In the genomic region with DNA sequence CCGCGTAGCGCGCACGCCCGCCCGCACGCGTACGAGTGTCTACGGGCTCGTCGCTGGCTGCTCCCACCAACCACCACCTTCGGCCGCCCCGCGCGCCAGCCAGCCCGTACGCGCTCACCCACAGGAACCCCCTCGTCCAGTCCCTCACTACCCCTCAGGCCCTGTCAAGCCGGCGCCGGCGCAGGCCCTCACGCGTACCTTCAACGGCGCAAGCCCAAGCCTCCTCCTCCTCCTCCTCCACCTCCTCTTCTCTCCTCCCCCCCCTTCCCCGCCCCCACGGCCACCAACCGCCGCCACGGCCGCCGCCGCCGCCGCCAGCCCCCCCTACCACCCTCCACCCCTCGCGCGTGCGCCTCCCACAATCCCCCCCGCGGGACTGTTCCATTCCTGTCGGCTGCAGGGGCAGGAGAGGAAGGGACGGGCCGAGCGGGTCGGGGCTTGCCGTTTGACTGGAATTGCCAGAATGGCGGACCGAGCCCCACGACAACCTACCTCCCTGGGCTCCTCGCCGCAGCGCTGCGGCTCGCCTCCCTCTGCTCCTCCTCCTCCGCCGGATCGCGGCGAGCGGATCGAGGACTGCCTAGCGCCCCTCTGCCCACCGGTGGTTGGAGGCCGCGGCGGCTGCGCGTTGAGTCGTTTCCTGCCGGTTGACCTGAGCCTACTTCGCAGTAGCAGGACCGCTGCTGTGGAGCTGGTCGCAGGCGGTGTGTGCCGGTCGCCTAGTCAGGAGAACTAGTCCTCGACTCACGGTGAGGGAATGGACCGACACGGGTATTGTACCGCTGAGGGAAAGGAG, we compare ENCODE assay signal across 8 cellular contexts. TPM values are rescaled to one million over a fixed set of nuclear protein-coding genes. Genes with fewer than 3 reads are reported as not detected.
A peak's percentile ranks its signal among the peaks of the same experiment; 100 is the strongest.
DNase-seq lines count a peak whose midpoint lies in the region; ATAC-seq, FAIRE-seq and TF ChIP-seq lines count a peak whose summit lies in the region.

ASH1L (minus strand) TSS at position 223 of the 796 bp plus-strand sequence. CDS start 41,284 bp downstream, outside the sequence.

- H3K9me3 ChIP-seq in pancreas (no peaks in the 10 kb centered on the region), thyroid gland (no peaks in the 10 kb centered on the region)

- TF ChIP-seq POLR2A in GM10847 (IDR thresholded peaks at IDR 0.05; ENCODE audit: extremely low read depth, insufficient read length) (peak; percentile 99), thyroid gland (IDR thresholded peaks at IDR 0.05) (peak; percentile 76 to 92)

- peak; percentile 73 for ATAC-seq in HG02759 (IDR thresholded peaks at IDR 0.05; ENCODE audit: unreplicated experiment)
- peak; percentile 96 for ATAC-seq in Right ventricle myocardium inferior
- ATAC-seq in pancreas: peak; percentile 89 to 96 (median 90)

- intact Hi-C loops in Right ventricle myocardium inferior (cut with DNase I) (loop anchor here (2.0 to 10.0 kb wide), 3 partner anchors 26 to 238 kb away; partner anchors contain the start of gene RUSC1), pancreas (cut with DNase I) (no loop called here), thyroid gland (cut with DNase I) (loop anchor here (10.0 kb wide), 1 partner anchor 178 kb away; no protein-coding TSS in a partner anchor)

- no peak for FAIRE-seq in pancreas (lab: Jason Lieb, UNC)

- TF ChIP-seq CTCF in pancreas (IDR thresholded peaks at IDR 0.05): no peak
- TF ChIP-seq CTCF in thyroid gland (IDR thresholded peaks at IDR 0.05): peak in 1 of 6 experiments; percentile 27

- H3K4me1 ChIP-seq in pancreas: peaks cover 9 to 25% (median 14%) of the 10 kb centered on the region in 3 donors
- H3K4me1 ChIP-seq in thyroid gland: peaks cover 15 to 30% of the 10 kb centered on the region in 2 donors

- H3K4me3 ChIP-seq in pancreas (peak within 1 kb of the TSS; percentile 64 to 94 (median 91)), thyroid gland (replicated peaks in 1 of 3) (peak within 1 kb of the TSS; percentile 76 to 99 (median 95))

- WGBS in pancreas, 2 donors: 0 to 1% methylated on average over 43 to 87 of the region's 87 CpGs
- WGBS in thyroid gland, 2 donors: 0% methylated on average over 12 to 18 of the region's 87 CpGs

- H3K27me3 ChIP-seq in pancreas: no peaks in the 10 kb centered on the region
- no peaks in the 10 kb centered on the region for H3K27me3 ChIP-seq in thyroid gland

- H3K36me3 ChIP-seq in pancreas: no peaks in the 10 kb centered on the region
- H3K36me3 ChIP-seq in thyroid gland: no peaks in the 10 kb centered on the region

- DNase-seq in NCI-H1417 treated with DMSO at 0.1 percent for 48 hours (lab: John Stamatoyannopoulos, UW) (peak; percentile 72), SW 1271 (lab: John Stamatoyannopoulos, UW) (peak; percentile 53 to 85), Right ventricle myocardium inferior (ENCODE audit: missing footprints) (peak; percentile 95), pancreas (peak; percentile 91 to 96 (median 94)), thyroid gland (peak; percentile 92 to 95)
- peak; percentile 92 for DNase-seq in activated naive CD8-positive, alpha-beta T cell treated with anti-CD3 and anti-CD28 coated beads, Interleukin-2, amount 50 U/mL, for 16 hours (ENCODE audit: low read depth, low spot score)

- H3K27ac ChIP-seq in pancreas (peak within 1 kb of the TSS; percentile 92 to 97 (median 96)), thyroid gland (peak within 1 kb of the TSS; percentile 98 to 100 (median 98))

RNA-seq across cellular contexts. Expression of gene ASH1L, which starts in this region (rescaled TPM):
- 40.3 TPM for total RNA-seq in Right ventricle myocardium inferior
- 10 to 100 TPM; 21.2 to 38.6 (median 24.8) TPM for total RNA-seq in pancreas
- 1 to 10 TPM; 6.2 to 7.8 TPM for polyA plus RNA-seq in pancreas
- total RNA-seq in thyroid gland: 100 to 1,000 TPM in 1 of 4 donors, 10 to 100 TPM in 3; 68.1 to 120 (median 85.2) TPM

Comparison
In these comparisons a context has a peak if more than half of its experiments do, and no peak if none do; other contexts are left out.
1. Peak in every context shown above with its lines: DNase-seq, ATAC-seq, H3K4me3 ChIP-seq and H3K27ac ChIP-seq.
2. intact Hi-C loops: an anchor here in Right ventricle myocardium inferior (2.0 to 10.0 kb wide) and thyroid gland (10.0 kb wide); none called in pancreas.